In genomic region chr5:10921176-10921575, GRCh38 we compare ENCODE assay signal across 22 cellular contexts.
"Had no signal": no experiment of that assay in that cellular context is flagged by ENCODE, and none has a peak within 500 bp of the region (broad histone marks: within the 10 kb centered on the region; RNA-seq: fewer than 3 reads in every experiment).

No MANE protein-coding gene starts in this region.

- DNase-seq: natural killer cell; nucleus accumbens; pancreas; right cardiac atrium; right lobe of liver; sigmoid colon; small intestine; stimulated activated CD4-positive, alpha-beta T cell treated with anti-CD3 and anti-CD28 coated beads, Interleukin-15, amount 100 ng/mL, for 24 hours; stimulated activated CD4-positive, alpha-beta T cell treated with anti-CD3 and anti-CD28 coated beads, Interleukin-2, amount 100 ng/mL, for 24 hours; stimulated activated CD4-positive, alpha-beta T cell treated with anti-CD3 and anti-CD28 coated beads, Interleukin-2, amount 100 ng/mL, for 48 hours; stimulated activated CD4-positive, alpha-beta T cell treated with anti-CD3 and anti-CD28 coated beads, Interleukin-4, amount 100 ng/mL, for 24 hours; stimulated activated naive B cell treated with anti-CD40 and anti-IgM and Interleukin-4, amounts not matched to agents 10 μg/mL and 1 μg/mL and 100 μg/mL, for 72 hours; stimulated activated naive CD4-positive, alpha-beta T cell treated with Interleukin-2 at 50 U/mL for 16 hours; stomach; thyroid gland; trophoblast cell; upper lobe of left lung had no signal

- H3K4me3 ChIP-seq: pancreas, prostate gland, right lobe of liver, sigmoid colon, stomach, thoracic aorta, thyroid gland, tibial nerve, upper lobe of left lung, vagina had no signal

- H3K27ac ChIP-seq: neutrophil, pancreas, prostate gland, right lobe of liver, sigmoid colon, stomach, thoracic aorta, thyroid gland, tibial nerve, upper lobe of left lung, vagina had no signal

- H3K27me3 ChIP-seq: neutrophil, pancreas, right lobe of liver, sigmoid colon, thyroid gland, tibial nerve, upper lobe of left lung, vagina had no signal

- H3K9me3 ChIP-seq: neutrophil, pancreas, prostate gland, right lobe of liver, sigmoid colon, stomach, thoracic aorta, thyroid gland, upper lobe of left lung, vagina had no signal

- H3K36me3 ChIP-seq: neutrophil, pancreas, prostate gland, right lobe of liver, sigmoid colon, stomach, thoracic aorta, thyroid gland, tibial nerve, upper lobe of left lung, vagina had no signal
